20 cellular contexts compared by ENCODE assay signal in the genomic region with DNA sequence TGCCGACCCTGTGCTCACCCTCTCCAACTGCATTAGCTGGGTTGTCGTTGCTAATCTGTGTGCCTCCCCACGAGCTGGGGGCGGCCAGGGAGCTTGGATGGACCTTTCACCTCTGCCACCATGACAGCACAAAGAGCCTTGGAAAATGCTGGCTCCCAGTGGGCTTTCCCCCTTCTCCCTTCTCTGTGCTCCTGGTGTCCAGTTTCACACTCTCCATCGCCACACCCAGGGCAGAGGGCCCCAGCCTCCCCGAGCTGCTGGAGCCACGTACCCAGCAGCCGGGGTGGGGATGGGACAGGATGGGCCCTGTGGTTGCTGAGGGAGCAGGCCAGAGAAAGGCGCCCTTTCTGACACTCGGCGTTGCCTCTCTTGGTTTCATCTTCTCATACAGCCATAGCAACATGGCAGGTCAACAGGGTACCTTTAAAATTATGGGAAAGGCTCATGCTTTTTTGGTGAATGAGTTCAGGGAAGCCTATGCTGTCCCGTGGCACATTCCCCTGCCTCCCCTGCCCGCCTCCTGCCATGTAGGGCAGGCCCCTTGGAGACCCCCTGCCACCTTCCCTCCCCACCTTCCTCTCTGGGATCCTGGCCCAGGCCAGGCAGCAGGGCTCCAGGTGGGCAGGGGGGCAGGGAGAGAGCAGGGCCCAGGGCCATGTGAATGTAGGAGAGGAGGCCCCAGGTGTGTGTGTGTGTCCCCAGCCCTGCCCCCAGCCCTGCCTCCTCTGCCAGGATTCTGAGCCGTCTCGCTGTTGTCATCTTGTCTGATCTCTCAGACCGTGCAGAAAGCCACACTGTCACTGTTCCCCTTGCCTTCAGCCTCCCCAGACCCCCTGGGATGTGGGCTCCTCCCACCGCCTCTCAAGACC.
A peak's percentile ranks its signal among the peaks of the same experiment; 100 is the strongest.
DNase-seq lines count a peak whose midpoint lies in the region; ATAC-seq, FAIRE-seq and TF ChIP-seq lines count a peak whose summit lies in the region.
"Had no signal": no experiment of that assay in that cellular context is flagged by ENCODE, and none has a peak within 500 bp of the region (broad histone marks: within the 10 kb centered on the region; RNA-seq: fewer than 3 reads in every experiment).

No MANE protein-coding gene starts in this region.

- no peak overlapping the region for H3K27ac ChIP-seq in astrocyte (ENCODE audit: low read depth, low read length)
- H3K27ac ChIP-seq: A549 had no signal

- FAIRE-seq in astrocyte (lab: Jason Lieb, UNC), result no peak
- FAIRE-seq: A549, D721Med, GM12891, GM18507, HepG2 had no signal

- no peaks in the 10 kb centered on the region for H3K4me1 Mint-ChIP-seq in activated naive CD4-positive, alpha-beta T cell treated with anti-CD3 and anti-CD28 coated beads for 36 hours (ENCODE audit: low read depth)
- H3K4me1 Mint-ChIP-seq in astrocyte (ENCODE audit: low read depth, unreplicated experiment) (peaks cover 15% of the 10 kb centered on the region), nephron progenitor cell (peaks cover 50% of the 10 kb centered on the region)
- H3K4me1 Mint-ChIP-seq: CD8-positive, alpha-beta memory T cell had no signal

- H3K4me2 ChIP-seq in astrocyte (ENCODE audit: low read length), result no peak overlapping the region
- H3K4me2 ChIP-seq: A549, SK-N-SH had no signal

- DNase-seq in activated naive CD4-positive, alpha-beta T cell treated with anti-CD3 and anti-CD28 coated beads, Interleukin-2, amount 50 U/mL, for 72 hours (ENCODE audit: low spot score in 2 of 2), result no peak
- DNase-seq in activated naive CD4-positive, alpha-beta T cell treated with anti-CD3 and anti-CD28 coated beads for 36 hours, result no peak
- DNase-seq in astrocyte (ENCODE audit: low read depth) (no peak), nephron progenitor cell (peak; percentile 27), T-helper 9 cell (no peak), hypothalamus (lab: John Stamatoyannopoulos, UW) (no peak)
- no peak for DNase-seq in activated CD4-positive, alpha-beta T cell treated with anti-CD3 and anti-CD28 coated beads, Interleukin-2, amount 50 U/mL, for 48 hours
- DNase-seq: CD8-positive, alpha-beta memory T cell; KG1; NCI-H1417 treated with DMSO at 0.1 percent for 48 hours; NCI-H187 treated with DMSO at 0.1 percent for 48 hours; NCI-H82; OCI-M1; SHP77; SK-N-SH had no signal

- ATAC-seq in activated naive CD4-positive, alpha-beta T cell treated with anti-CD3 and anti-CD28 coated beads, Interleukin-2, amount 50 U/mL, for 72 hours, result no peak
- ATAC-seq: A549, HepG2 had no signal

- H2AFZ ChIP-seq in astrocyte (ENCODE audit: low read depth, low read length), result no peak overlapping the region

- H3K36me3 Mint-ChIP-seq in activated naive CD4-positive, alpha-beta T cell treated with anti-CD3 and anti-CD28 coated beads, Interleukin-2, amount 50 U/mL, for 72 hours, result no peaks in the 10 kb centered on the region
- H3K36me3 Mint-ChIP-seq in activated naive CD4-positive, alpha-beta T cell treated with anti-CD3 and anti-CD28 coated beads for 36 hours (ENCODE audit: low read depth), result no peaks in the 10 kb centered on the region
- H3K36me3 Mint-ChIP-seq in astrocyte (ENCODE audit: low read depth, unreplicated experiment), result no peaks in the 10 kb centered on the region
- H3K36me3 Mint-ChIP-seq in nephron progenitor cell (ENCODE audit: low read depth), result no peaks in the 10 kb centered on the region
- H3K36me3 Mint-ChIP-seq: CD8-positive, alpha-beta memory T cell had no signal

- CTCF ChIA-PET in activated naive CD4-positive, alpha-beta T cell treated with anti-CD3 and anti-CD28 coated beads for 36 hours (lab: Charles Lee), result no interaction called here

- no peaks in the 10 kb centered on the region for H3K9me3 ChIP-seq in astrocyte (ENCODE audit: insufficient read depth, low read depth, low read length)
- H3K9me3 ChIP-seq: A549, SK-N-SH had no signal

- no peak overlapping the region for H3K4me3 ChIP-seq in astrocyte (ENCODE audit: insufficient read depth, low read depth, low read length)
- H3K4me3 ChIP-seq: A549 had no signal

- no peak for TF ChIP-seq CTCF in astrocyte (IDR thresholded peaks at IDR 0.05; ENCODE audit: insufficient read depth, low read depth, low read length)
- no peak for TF ChIP-seq CTCF in nephron progenitor cell (IDR thresholded peaks at IDR 0.05)

- H3K27ac Mint-ChIP-seq in activated naive CD4-positive, alpha-beta T cell treated with anti-CD3 and anti-CD28 coated beads, Interleukin-2, amount 50 U/mL, for 72 hours, result peak overlapping the region; percentile 22 to 82
- no peak overlapping the region for H3K27ac Mint-ChIP-seq in activated naive CD4-positive, alpha-beta T cell treated with anti-CD3 and anti-CD28 coated beads for 36 hours
- peak overlapping the region; percentile 48 for H3K27ac Mint-ChIP-seq in astrocyte (ENCODE audit: unreplicated experiment)
- no peak overlapping the region for H3K27ac Mint-ChIP-seq in nephron progenitor cell
- H3K27ac Mint-ChIP-seq: CD8-positive, alpha-beta memory T cell had no signal

- no peaks in the 10 kb centered on the region for H3K9me3 Mint-ChIP-seq in activated naive CD4-positive, alpha-beta T cell treated with anti-CD3 and anti-CD28 coated beads, Interleukin-2, amount 50 U/mL, for 72 hours
- H3K9me3 Mint-ChIP-seq in activated naive CD4-positive, alpha-beta T cell treated with anti-CD3 and anti-CD28 coated beads for 36 hours, result no peaks in the 10 kb centered on the region
- H3K9me3 Mint-ChIP-seq in astrocyte (ENCODE audit: unreplicated experiment) (no peaks in the 10 kb centered on the region), nephron progenitor cell (no peaks in the 10 kb centered on the region)
- H3K9me3 Mint-ChIP-seq: CD8-positive, alpha-beta memory T cell had no signal

- no peak overlapping the region for H3K9ac ChIP-seq in astrocyte (ENCODE audit: low read length)
- H3K9ac ChIP-seq: SK-N-SH had no signal

- intact Hi-C loops in activated naive CD4-positive, alpha-beta T cell treated with anti-CD3 and anti-CD28 coated beads for 36 hours (cut with micrococcal nuclease), result loop anchor here (5.0 kb wide), 1 partner anchor 107 kb away; no protein-coding TSS in a partner anchor

- no peaks in the 10 kb centered on the region for H3K27me3 ChIP-seq in astrocyte (ENCODE audit: insufficient read depth, low read length)

- H3K36me3 ChIP-seq in astrocyte (ENCODE audit: insufficient read depth, low read length), result no peaks in the 10 kb centered on the region

- H4K20me1 ChIP-seq in astrocyte (ENCODE audit: insufficient read depth, low read length), result no peaks in the 10 kb centered on the region

- no peaks in the 10 kb centered on the region for H3K27me3 Mint-ChIP-seq in activated naive CD4-positive, alpha-beta T cell treated with anti-CD3 and anti-CD28 coated beads for 36 hours (ENCODE audit: low read depth)
- H3K27me3 Mint-ChIP-seq in astrocyte (ENCODE audit: low read depth, unreplicated experiment) (peaks cover 14% of the 10 kb centered on the region), nephron progenitor cell (ENCODE audit: low read depth, poor library complexity) (peaks cover 28% of the 10 kb centered on the region)

- H3K79me2 ChIP-seq in astrocyte (ENCODE audit: insufficient read depth, low read length), result no peaks in the 10 kb centered on the region

- no peak overlapping the region for H3K4me3 Mint-ChIP-seq in activated naive CD4-positive, alpha-beta T cell treated with anti-CD3 and anti-CD28 coated beads for 36 hours
- no peak overlapping the region for H3K4me3 Mint-ChIP-seq in astrocyte (ENCODE audit: unreplicated experiment)
- H3K4me3 Mint-ChIP-seq in nephron progenitor cell, result peak overlapping the region; percentile 42
- H3K4me3 Mint-ChIP-seq: CD8-positive, alpha-beta memory T cell had no signal

- no peaks in the 10 kb centered on the region for H3K4me1 ChIP-seq in astrocyte (ENCODE audit: insufficient read depth, low read length)
- H3K4me1 ChIP-seq: A549 had no signal

Comparison
In these comparisons a context has a peak if more than half of its experiments do, and no peak if none do; other contexts are left out.
1. H3K27ac Mint-ChIP-seq: peak in activated naive CD4-positive, alpha-beta T cell treated with anti-CD3 and anti-CD28 coated beads, Interleukin-2, amount 50 U/mL, for 72 hours (2 of 2) and astrocyte (single experiment); none in activated naive CD4-positive, alpha-beta T cell treated with anti-CD3 and anti-CD28 coated beads for 36 hours (single experiment) and nephron progenitor cell (single experiment).